ENCODE assay signal across 22 cellular contexts in the genomic region with DNA sequence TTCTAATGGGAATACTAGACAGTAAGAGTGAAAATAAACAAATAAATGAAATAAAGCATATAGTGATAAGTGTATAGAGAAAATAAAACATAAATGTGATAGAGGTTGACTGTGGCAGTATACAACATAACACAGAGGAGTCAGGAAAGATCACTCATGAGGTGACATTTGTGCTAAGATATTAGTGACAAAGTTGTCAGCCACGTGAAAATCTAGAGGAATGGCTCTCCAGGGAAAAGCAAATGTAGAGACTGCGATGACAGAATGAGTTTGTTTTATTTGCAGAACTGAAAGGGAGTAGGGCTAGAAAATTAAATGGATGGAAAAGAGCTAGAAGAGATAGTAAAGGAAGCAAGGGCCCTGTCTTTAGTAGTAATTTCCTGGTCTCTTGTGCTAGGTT.
"Had no signal": no experiment of that assay in that cellular context is flagged by ENCODE, and none has a peak within 500 bp of the region (broad histone marks: within the 10 kb centered on the region; RNA-seq: fewer than 3 reads in every experiment).

No MANE protein-coding gene starts in this region.

- H3K4me3 ChIP-seq: colonic mucosa, coronary artery, dorsolateral prefrontal cortex, esophagus muscularis mucosa, gastrocnemius medialis, gastroesophageal sphincter, heart left ventricle, heart right ventricle had no signal

- H3K27ac ChIP-seq: colonic mucosa, coronary artery, dorsolateral prefrontal cortex, epithelial cell of prostate, esophagus muscularis mucosa, foreskin keratinocyte, gastrocnemius medialis, gastroesophageal sphincter, heart left ventricle, heart right ventricle had no signal

- H3K4me1 ChIP-seq: colonic mucosa, esophagus muscularis mucosa, foreskin keratinocyte, gastrocnemius medialis, gastroesophageal sphincter, heart left ventricle, heart right ventricle had no signal

- H3K36me3 ChIP-seq: colonic mucosa, esophagus muscularis mucosa, gastrocnemius medialis, gastroesophageal sphincter, heart left ventricle, heart right ventricle had no signal

- DNase-seq: colonic mucosa; cortex of kidney; dermis blood vessel endothelial cell; dorsolateral prefrontal cortex; effector CD4-positive, alpha-beta T cell; effector CD8-positive, alpha-beta T cell; effector memory CD4-positive, alpha-beta T cell; effector memory CD8-positive, alpha-beta T cell; endodermal cell; erythroblast; foreskin fibroblast; foreskin keratinocyte; foreskin melanocyte; gastrocnemius medialis; glutamatergic neuron; head of caudate nucleus; heart left ventricle; heart right ventricle had no signal

- H3K27me3 ChIP-seq: colonic mucosa, dorsolateral prefrontal cortex, esophagus muscularis mucosa, foreskin keratinocyte, gastrocnemius medialis, gastroesophageal sphincter, heart left ventricle, heart right ventricle had no signal

- H3K9me3 ChIP-seq: colonic mucosa, gastrocnemius medialis, gastroesophageal sphincter had no signal
